ENCODE assay signal across 8 cellular contexts in genomic region chr7:87475359-87476178, GRCh38. TPM values are rescaled to one million over a fixed set of nuclear protein-coding genes. Genes with fewer than 3 reads are reported as not detected.
A peak's percentile ranks its signal among the peaks of the same experiment; 100 is the strongest.
DNase-seq lines count a peak whose midpoint lies in the region; ATAC-seq and TF ChIP-seq lines count a peak whose summit lies in the region.

Gene ABCB4 (minus strand): TSS chr7:87475680. CDS start chr7:87475465, 215 bp downstream.

- H3K36me3 ChIP-seq in suprapubic skin = no peaks in the 10 kb centered on the region

- no peaks in the 10 kb centered on the region for H3K9me3 ChIP-seq in suprapubic skin

- H3K4me3 ChIP-seq in AG09309 (ENCODE audit: control insufficient read depth, low read depth, low read length) (peak within 1 kb of the TSS; percentile 33), astrocyte of the cerebellum (ENCODE audit: low read depth, low read length) (peak within 1 kb of the TSS; percentile 49), suprapubic skin (peak within 1 kb of the TSS; percentile 65)

- intact Hi-C loops in left colon (cut with DNase I, micrococcal nuclease) = no loop called here

- H3K27me3 ChIP-seq in suprapubic skin = peaks cover 9% of the 10 kb centered on the region

- TF ChIP-seq EP300 in suprapubic skin (IDR thresholded peaks at IDR 0.05) = no peak

- ATAC-seq in GM18858 (IDR thresholded peaks at IDR 0.05; ENCODE audit: unreplicated experiment) = peak; percentile 4
- ATAC-seq in HG03108 (IDR thresholded peaks at IDR 0.05; ENCODE audit: unreplicated experiment) = peak; percentile 21
- peak; percentile 69 for ATAC-seq in left colon

- in situ Hi-C loops in astrocyte of the cerebellum (cut with HindIII; ENCODE audit: low sequenced_read_pairs) = no loop called here

- DNase-seq in AG09309 (ENCODE audit: low read depth) (no peak), astrocyte of the cerebellum (ENCODE audit: low read depth) (no peak), left colon (peak in 1 of 2 donors; percentile 21), suprapubic skin (ENCODE audit: low spot score in 2 of 2) (peak in 1 of 2 donors; percentile 58), mesenteric fat pad (ENCODE audit: low spot score) (no peak), NCI-H2196 (lab: John Stamatoyannopoulos, UW; ENCODE audit: unreplicated experiment) (no peak)

- WGBS in suprapubic skin = 7% methylated on average over 11 of the region's 80 CpGs

- TF ChIP-seq CTCF in AG09309 (IDR thresholded peaks at IDR 0.05; ENCODE audit: control insufficient read depth, insufficient read depth, low read depth, low read length, missing control alignments) = no peak
- TF ChIP-seq CTCF in astrocyte of the cerebellum (IDR thresholded peaks at IDR 0.05; ENCODE audit: low read depth, low read length, missing control alignments) = no peak
- TF ChIP-seq CTCF in suprapubic skin (IDR thresholded peaks at IDR 0.05) = no peak

- H3K27ac ChIP-seq in suprapubic skin = peak within 1 kb of the TSS; percentile 72

- no peak for TF ChIP-seq POLR2A in suprapubic skin (IDR thresholded peaks at IDR 0.05)

- peaks cover 20% of the 10 kb centered on the region for H3K4me1 ChIP-seq in suprapubic skin

RNA-seq across cellular contexts. Expression of gene ABCB4, which starts in this region (rescaled TPM):
- under 1 TPM; 0.37 to 0.78 TPM for total RNA-seq in left colon
- total RNA-seq in suprapubic skin = 1 to 10 TPM in 3 of 4 donors, not detected in 1; 1.6 to 2.8 (median 1.9) TPM
- total RNA-seq in mesenteric fat pad = 1.3 TPM

Comparison
In these comparisons a context has a peak if more than half of its experiments do, and no peak if none do; other contexts are left out.
1. Peak in ATAC-seq in left colon; RNA of the gene not detected or under 1 TPM.
2. ATAC-seq: peak in every context shown above with its lines; median percentile 69 in left colon; 21 in HG03108; 4 in GM18858.